In genomic region chr4:154142664-154143063, GRCh38 we compare ENCODE assay signal across 11 cellular contexts.
"Had no signal": no experiment of that assay in that cellular context is flagged by ENCODE, and none has a peak within 500 bp of the region (broad histone marks: within the 10 kb centered on the region; RNA-seq: fewer than 3 reads in every experiment).

No MANE protein-coding gene starts in this region.

- H3K27ac ChIP-seq: GM23248 had no signal

- ATAC-seq: GM23338, HCT116 had no signal

- FAIRE-seq: H1, H54 had no signal

- DNase-seq: GM23248, GOT3, H7, H9, HCEC 1CT, HFFc6 had no signal

- H3K9me3 ChIP-seq: HAP-1 had no signal

- H3K36me3 ChIP-seq: HAP-1 had no signal

- H3K4me3 ChIP-seq: GM23248, GM23338, HAP-1 had no signal

- H3K4me1 ChIP-seq: HAP-1 had no signal
